8 cellular contexts compared by ENCODE assay signal in genomic region chr3:101848326-101848725, GRCh38. TPM values are rescaled to one million over a fixed set of nuclear protein-coding genes. Genes with fewer than 3 reads are reported as not detected.
DNase-seq lines count a peak whose midpoint lies in the region; ATAC-seq and TF ChIP-seq lines count a peak whose summit lies in the region.

No MANE protein-coding gene starts in this region.

- no peaks in the 10 kb centered on the region for H3K9me3 Mint-ChIP-seq in naive B cell

- ATAC-seq in naive B cell (ENCODE audit: low read depth in 2 of 2) (no peak), aorta (ENCODE audit: low FRiP score) (no peak), GM21360 (IDR thresholded peaks at IDR 0.05; ENCODE audit: unreplicated experiment) (no peak)

- no peaks in the 10 kb centered on the region for H3K27me3 ChIP-seq in right atrium auricular region
- peaks cover 0 to 2% of the 10 kb centered on the region in 2 donors for H3K27me3 ChIP-seq in aorta (ENCODE audit: control insufficient read depth in 1 of 2, insufficient read depth in 2 of 2, low read length in 1 of 2)

- H3K4me1 ChIP-seq in right atrium auricular region (peaks cover 0 to 24% of the 10 kb centered on the region in 2 donors), aorta (ENCODE audit: control insufficient read depth in 1 of 2, insufficient read depth in 2 of 2, low read length in 2 of 2) (peaks cover 2 to 5% of the 10 kb centered on the region in 2 donors)

- no peak for TF ChIP-seq CTCF in right atrium auricular region (IDR thresholded peaks at IDR 0.05)

- peak overlapping the region; percentile 81 to 99 (median 92) for H3K4me3 Mint-ChIP-seq in naive B cell

- peak overlapping the region in 1 of 2 donors; percentile 94 for H3K4me3 ChIP-seq in right atrium auricular region
- no peak overlapping the region for H3K4me3 ChIP-seq in aorta (ENCODE audit: low read length in 2 of 2)

- no peaks in the 10 kb centered on the region for H3K27me3 Mint-ChIP-seq in naive B cell

- WGBS in aorta, 2 donors, result 9 to 10% methylated on average over 3 of the region's 3 CpGs

- H3K36me3 ChIP-seq in right atrium auricular region (peaks cover 17% of the 10 kb centered on the region), aorta (ENCODE audit: control insufficient read depth in 1 of 2, insufficient read depth in 2 of 2, low read length in 1 of 2) (peaks cover 2 to 5% of the 10 kb centered on the region in 2 donors)

- intact Hi-C loops in cardiac septum (cut with DNase I) (loop anchor here (5.0 kb wide), 1 partner anchor 334 kb away; no protein-coding TSS in a partner anchor), aorta (cut with DNase I) (loop anchor here in 1 of 2 donors (2.0 to 5.0 kb wide), 2 partner anchors 20 to 36 kb away; no protein-coding TSS in a partner anchor)

- peak overlapping the region; percentile 98 to 99 for H3K27ac ChIP-seq in right atrium auricular region
- H3K27ac ChIP-seq in caudate nucleus (ENCODE audit: low read depth, low read length), result peak overlapping the region; percentile 98
- peak overlapping the region; percentile 30 to 88 for H3K27ac ChIP-seq in aorta (ENCODE audit: low read depth in 1 of 2, low read length in 2 of 2)

- peaks cover 31 to 45% (median 38%) of the 10 kb centered on the region in 3 donors for H3K4me1 Mint-ChIP-seq in naive B cell

- H3K36me3 Mint-ChIP-seq in naive B cell, result peaks cover 19 to 20% of the 10 kb centered on the region in 2 donors

- no peaks in the 10 kb centered on the region for H3K9me3 ChIP-seq in right atrium auricular region
- H3K9me3 ChIP-seq in aorta (ENCODE audit: control insufficient read depth, low read length), result no peaks in the 10 kb centered on the region

- H3K27ac Mint-ChIP-seq in naive B cell, result peak overlapping the region in 5 of 6 donors; percentile 79 to 96 (median 89)

- no peak for DNase-seq in right atrium auricular region (ENCODE audit: low spot score)
- DNase-seq in cardiac septum (ENCODE audit: low spot score), result no peak
- no peak for DNase-seq in caudate nucleus (lab: John Stamatoyannopoulos, UW)
- DNase-seq in naive B cell, result no peak
- no peak for DNase-seq in aorta
- DNase-seq in hepatic stellate cell (ENCODE audit: low spot score), result no peak
- no peak for DNase-seq in NCI-H146 treated with DMSO at 0.1 percent for 48 hours (lab: John Stamatoyannopoulos, UW; ENCODE audit: unreplicated experiment)

RNA-seq across cellular contexts. Expression of gene NFKBIZ, which starts 1.0 kb away (rescaled TPM):
- total RNA-seq in right atrium auricular region (10 to 100 TPM; 26.6 to 28.7 TPM), cardiac septum (16.0 TPM), aorta (100 to 1,000 TPM; 109 to 198 TPM)
- polyA plus RNA-seq in naive B cell (ENCODE audit: low read depth in 6 of 6) (10 to 100 TPM in 5 of 6 donors, 1 to 10 TPM in 1; 7.4 to 28.5 (median 21.9) TPM), aorta (10 to 100 TPM in 1 of 2 donors, 1 to 10 TPM in 1; 6.5 to 65.2 TPM)
